8 cellular contexts compared by ENCODE assay signal in the genomic region with DNA sequence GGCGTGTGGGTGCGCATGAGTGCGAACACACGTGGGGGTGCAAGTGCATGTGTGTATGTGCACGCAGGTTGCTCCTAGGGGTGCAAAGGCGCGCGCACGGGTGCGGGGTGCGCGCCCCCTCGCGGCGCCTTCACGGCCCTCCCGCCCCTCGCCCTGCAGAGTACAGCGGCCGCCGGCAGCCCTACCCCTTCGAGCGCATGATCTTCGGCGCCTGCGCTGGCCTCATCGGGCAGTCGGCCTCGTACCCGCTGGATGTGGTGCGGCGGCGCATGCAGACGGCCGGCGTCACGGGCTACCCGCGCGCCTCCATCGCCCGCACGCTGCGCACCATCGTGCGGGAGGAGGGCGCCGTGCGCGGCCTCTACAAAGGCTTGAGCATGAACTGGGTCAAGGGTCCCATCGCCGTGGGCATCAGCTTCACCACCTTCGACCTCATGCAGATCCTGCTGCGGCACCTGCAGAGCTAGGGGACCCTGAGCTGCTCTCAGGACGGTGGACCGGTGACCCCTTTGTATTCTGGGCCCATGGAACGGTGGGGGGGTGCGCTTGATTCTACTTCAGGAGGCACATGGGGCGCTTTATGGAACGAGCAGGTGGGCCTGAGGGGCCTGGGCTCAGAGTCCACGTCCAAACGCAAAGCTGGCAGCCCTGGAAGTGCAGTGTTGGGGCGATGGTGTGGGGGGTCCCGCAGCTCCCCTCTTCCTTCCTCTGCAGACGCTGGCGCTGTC. TPM values are rescaled to one million over a fixed set of nuclear protein-coding genes. Genes with fewer than 3 reads are reported as not detected.
A peak's percentile ranks its signal among the peaks of the same experiment; 100 is the strongest.
DNase-seq lines count a peak whose midpoint lies in the region; ATAC-seq lines count a peak whose summit lies in the region.

No MANE protein-coding gene starts in this region.

- peak; percentile 69 for DNase-seq in activated CD4-positive, alpha-beta T cell treated with anti-CD3 and anti-CD28 coated beads, Interleukin-2, amount 10 ng/mL, durations not matched to agents 24 days and 14 days
- no peak for DNase-seq in activated CD4-positive, alpha-beta T cell treated with anti-CD3 and anti-CD28 coated beads for 4 hours
- DNase-seq in activated naive CD8-positive, alpha-beta T cell treated with anti-CD3 and anti-CD28 coated beads for 36 hours: peak; percentile 38
- peak; percentile 33 for DNase-seq in stimulated activated naive CD8-positive, alpha-beta T cell treated with anti-CD3 and anti-CD28 coated beads, Interleukin-15, Interleukin-2, amounts not matched to agents 100 U/mL and 50 U/mL, for 24 hours
- DNase-seq in NCI-H510A treated with DMSO at 0.1 percent for 48 hours (lab: John Stamatoyannopoulos, UW) (no peak), SJCRH30 (no peak), Karpas-422 (no peak)

- peaks cover 2% of the 10 kb centered on the region for H3K27me3 Mint-ChIP-seq in activated CD4-positive, alpha-beta T cell treated with anti-CD3 and anti-CD28 coated beads, Interleukin-2, amount 10 ng/mL, durations not matched to agents 24 days and 14 days
- H3K27me3 Mint-ChIP-seq in activated naive CD8-positive, alpha-beta T cell treated with anti-CD3 and anti-CD28 coated beads for 36 hours: no peaks in the 10 kb centered on the region

- H3K4me1 Mint-ChIP-seq in activated CD4-positive, alpha-beta T cell treated with anti-CD3 and anti-CD28 coated beads, Interleukin-2, amount 10 ng/mL, durations not matched to agents 24 days and 14 days: no peaks in the 10 kb centered on the region
- H3K4me1 Mint-ChIP-seq in activated naive CD8-positive, alpha-beta T cell treated with anti-CD3 and anti-CD28 coated beads for 36 hours: peaks cover 5% of the 10 kb centered on the region

- intact Hi-C loops in activated CD4-positive, alpha-beta T cell treated with anti-CD3 and anti-CD28 coated beads, Interleukin-2, amount 10 ng/mL, durations not matched to agents 24 days and 14 days (cut with micrococcal nuclease): no loop called here

- H3K9ac ChIP-seq in Karpas-422 (ENCODE audit: low read length): no peak overlapping the region

- ATAC-seq in stimulated activated naive CD8-positive, alpha-beta T cell treated with anti-CD3 and anti-CD28 coated beads, Interleukin-15, Interleukin-2, amounts not matched to agents 100 U/mL and 50 U/mL, for 24 hours: peak; percentile 26

- peaks cover 2% of the 10 kb centered on the region for H3K36me3 Mint-ChIP-seq in activated CD4-positive, alpha-beta T cell treated with anti-CD3 and anti-CD28 coated beads, Interleukin-2, amount 10 ng/mL, durations not matched to agents 24 days and 14 days (ENCODE audit: low read depth)
- no peaks in the 10 kb centered on the region for H3K36me3 Mint-ChIP-seq in activated naive CD8-positive, alpha-beta T cell treated with anti-CD3 and anti-CD28 coated beads for 36 hours

- H3K9me2 ChIP-seq in Karpas-422 (replicated peaks; ENCODE audit: insufficient read depth, low read length): no peaks in the 10 kb centered on the region

- H3K79me2 ChIP-seq in Karpas-422 (ENCODE audit: low read length): no peaks in the 10 kb centered on the region

- no peaks in the 10 kb centered on the region for H3K36me3 ChIP-seq in SJCRH30
- H3K36me3 ChIP-seq in Karpas-422 (ENCODE audit: insufficient read depth, low read length): no peaks in the 10 kb centered on the region

- H3K9me3 ChIP-seq in iPS-18c (ENCODE audit: control insufficient read depth, insufficient read depth, low read length) (no peaks in the 10 kb centered on the region), SJCRH30 (replicated peaks) (no peaks in the 10 kb centered on the region), Karpas-422 (ENCODE audit: low read length) (no peaks in the 10 kb centered on the region)

- H3K4me3 Mint-ChIP-seq in activated CD4-positive, alpha-beta T cell treated with anti-CD3 and anti-CD28 coated beads, Interleukin-2, amount 10 ng/mL, durations not matched to agents 24 days and 14 days: no peak overlapping the region
- H3K4me3 Mint-ChIP-seq in activated naive CD8-positive, alpha-beta T cell treated with anti-CD3 and anti-CD28 coated beads for 36 hours: no peak overlapping the region

- no peak overlapping the region for H2AFZ ChIP-seq in Karpas-422 (ENCODE audit: low read length)

- H3K4me3 ChIP-seq in iPS-18c (ENCODE audit: insufficient read depth, low read depth, low read length) (peak overlapping the region; percentile 15; the same call in 1 of the 2 replicates), SJCRH30 (no peak overlapping the region), Karpas-422 (ENCODE audit: low read length) (no peak overlapping the region)

- no peaks in the 10 kb centered on the region for H4K20me1 ChIP-seq in Karpas-422 (ENCODE audit: insufficient read depth, low read depth, low read length)

- H3K9me3 Mint-ChIP-seq in activated CD4-positive, alpha-beta T cell treated with anti-CD3 and anti-CD28 coated beads, Interleukin-2, amount 10 ng/mL, durations not matched to agents 24 days and 14 days: no peaks in the 10 kb centered on the region
- H3K9me3 Mint-ChIP-seq in activated naive CD8-positive, alpha-beta T cell treated with anti-CD3 and anti-CD28 coated beads for 36 hours: no peaks in the 10 kb centered on the region

- H3K27ac ChIP-seq in SJCRH30 (no peak overlapping the region), Karpas-422 (ENCODE audit: low read length) (no peak overlapping the region)

- peaks cover 27% of the 10 kb centered on the region for H3K4me1 ChIP-seq in SJCRH30
- peaks cover 14% of the 10 kb centered on the region for H3K4me1 ChIP-seq in Karpas-422 (ENCODE audit: low read length)

- no peak overlapping the region for H3K4me2 ChIP-seq in Karpas-422 (ENCODE audit: low read depth, low read length, poor library complexity, severe bottlenecking)

- H3K27me3 ChIP-seq in SJCRH30 (no peaks in the 10 kb centered on the region), Karpas-422 (ENCODE audit: low read length) (no peaks in the 10 kb centered on the region)

- no peak overlapping the region for H3K27ac Mint-ChIP-seq in activated CD4-positive, alpha-beta T cell treated with anti-CD3 and anti-CD28 coated beads, Interleukin-2, amount 10 ng/mL, durations not matched to agents 24 days and 14 days
- H3K27ac Mint-ChIP-seq in activated naive CD8-positive, alpha-beta T cell treated with anti-CD3 and anti-CD28 coated beads for 36 hours: no peak overlapping the region

RNA-seq across cellular contexts. Expression of gene TMEM161A, which starts 27.7 kb away (rescaled TPM):
- total RNA-seq in activated CD4-positive, alpha-beta T cell treated with anti-CD3 and anti-CD28 coated beads, Interleukin-2, amount 10 ng/mL, durations not matched to agents 24 days and 14 days: 40.7 and 44.1 TPM in 2 replicates
- total RNA-seq in activated naive CD8-positive, alpha-beta T cell treated with anti-CD3 and anti-CD28 coated beads for 36 hours: 10 to 100 TPM; 24.2 to 25.8 TPM
- total RNA-seq in SJCRH30 (2014; rRNA removed; shearing (Covaris generic)): 23.3 and 23.4 TPM in 2 replicates
- 24.9 and 58.5 TPM in 2 replicates for total RNA-seq in Karpas-422 (2014; rRNA removed; shearing (Covaris generic); ENCODE audit: low replicate concordance)

RNA-seq across cellular contexts. Expression of gene SLC25A42, which starts 46.8 kb away (rescaled TPM):
- 8.0 and 8.1 TPM in 2 replicates for total RNA-seq in activated CD4-positive, alpha-beta T cell treated with anti-CD3 and anti-CD28 coated beads, Interleukin-2, amount 10 ng/mL, durations not matched to agents 24 days and 14 days
- total RNA-seq in activated naive CD8-positive, alpha-beta T cell treated with anti-CD3 and anti-CD28 coated beads for 36 hours: 10 to 100 TPM in 1 of 2 experiments, 1 to 10 TPM in 1; 8.0 to 10.3 TPM
- total RNA-seq in SJCRH30 (2014; rRNA removed; shearing (Covaris generic)): 6.8 and 8.0 TPM in 2 replicates
- total RNA-seq in Karpas-422 (2014; rRNA removed; shearing (Covaris generic); ENCODE audit: low replicate concordance): 4.5 and 6.2 TPM in 2 replicates

RNA-seq across cellular contexts. Expression of gene MEF2B, which starts 59.5 kb away (rescaled TPM):
- 2.9 and 3.0 TPM in 2 replicates for total RNA-seq in activated CD4-positive, alpha-beta T cell treated with anti-CD3 and anti-CD28 coated beads, Interleukin-2, amount 10 ng/mL, durations not matched to agents 24 days and 14 days
- 1 to 10 TPM; 1.6 to 2.3 TPM for total RNA-seq in activated naive CD8-positive, alpha-beta T cell treated with anti-CD3 and anti-CD28 coated beads for 36 hours
- total RNA-seq in SJCRH30 (2014; rRNA removed; shearing (Covaris generic)): not detected in 2 replicates
- 395 and 679 TPM in 2 replicates for total RNA-seq in Karpas-422 (2014; rRNA removed; shearing (Covaris generic); ENCODE audit: low replicate concordance)

Comparison
In these comparisons a context has a peak if more than half of its experiments do, and no peak if none do; other contexts are left out.
1. DNase-seq: peak in activated CD4-positive, alpha-beta T cell treated with anti-CD3 and anti-CD28 coated beads, Interleukin-2, amount 10 ng/mL, durations not matched to agents 24 days and 14 days (single experiment), activated naive CD8-positive, alpha-beta T cell treated with anti-CD3 and anti-CD28 coated beads for 36 hours (single experiment) and stimulated activated naive CD8-positive, alpha-beta T cell treated with anti-CD3 and anti-CD28 coated beads, Interleukin-15, Interleukin-2, amounts not matched to agents 100 U/mL and 50 U/mL, for 24 hours (single experiment); none in activated CD4-positive, alpha-beta T cell treated with anti-CD3 and anti-CD28 coated beads for 4 hours (0 of 2), NCI-H510A treated with DMSO at 0.1 percent for 48 hours (single experiment), SJCRH30 (0 of 2) and Karpas-422 (single experiment).
2. RNA of gene MEF2B, which starts 59.5 kb away (total RNA-seq): 395 to 679 TPM in Karpas-422; 2.9 to 3.0 TPM in activated CD4-positive, alpha-beta T cell treated with anti-CD3 and anti-CD28 coated beads, Interleukin-2, amount 10 ng/mL, durations not matched to agents 24 days and 14 days, 1.6 to 2.3 TPM in activated naive CD8-positive, alpha-beta T cell treated with anti-CD3 and anti-CD28 coated beads for 36 hours and not detected in SJCRH30; every median in the first group is over 10 times any median in the second.